Comparison of ENCODE assay signal across 8 cellular contexts in the genomic region with DNA sequence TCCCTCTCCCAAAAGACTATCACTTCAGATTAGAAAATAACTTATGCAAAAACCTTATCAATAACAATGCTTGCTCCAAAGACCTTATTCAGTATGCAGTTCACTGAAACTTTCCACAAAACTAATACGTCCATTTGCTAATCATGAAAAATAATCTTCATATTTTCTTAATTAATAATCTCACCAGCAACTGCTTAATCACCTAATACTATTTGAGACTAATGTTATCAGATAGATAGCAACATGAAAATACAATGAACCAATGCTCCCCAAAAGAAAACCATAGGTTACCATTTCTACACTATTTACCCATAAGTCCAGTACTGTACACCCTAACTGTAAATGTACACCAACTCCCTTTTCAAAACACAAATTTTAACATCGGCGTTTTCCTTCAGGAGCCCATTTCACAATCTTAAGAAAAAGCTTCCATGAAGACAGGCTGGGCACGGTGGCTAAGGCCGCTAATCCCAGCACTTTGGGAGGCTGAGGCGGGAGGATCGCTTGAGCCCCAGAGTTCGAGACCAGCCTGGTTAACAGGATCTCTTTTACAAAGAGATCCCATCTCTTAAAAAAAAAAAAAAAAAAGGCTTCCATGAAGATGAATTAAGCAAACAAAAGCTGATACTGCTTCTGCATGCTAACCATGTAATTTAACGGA. TPM values are rescaled to one million over a fixed set of nuclear protein-coding genes. Genes with fewer than 3 reads are reported as not detected.
DNase-seq lines count a peak whose midpoint lies in the region; ATAC-seq and TF ChIP-seq lines count a peak whose summit lies in the region.

No MANE protein-coding gene starts in this region.

- H3K4me1 ChIP-seq in heart left ventricle (peaks cover 0 to 73% (median 55%) of the 10 kb centered on the region in 12 donors), ascending aorta (peaks cover 0 to 41% of the 10 kb centered on the region in 2 donors), right lobe of liver (peaks cover 0 to 34% (median 4%) of the 10 kb centered on the region in 4 donors), urinary bladder (ENCODE audit: insufficient read depth) (no peaks in the 10 kb centered on the region)

- ATAC-seq in heart left ventricle (no peak), right lobe of liver (no peak), GM21786 (IDR thresholded peaks at IDR 0.05; ENCODE audit: unreplicated experiment) (no peak), HG03108 (IDR thresholded peaks at IDR 0.05; ENCODE audit: unreplicated experiment) (no peak)

- TF ChIP-seq POLR2A in heart left ventricle (IDR thresholded peaks at IDR 0.05) (no peak), right lobe of liver (IDR thresholded peaks at IDR 0.05) (no peak)

- TF ChIP-seq CTCF in heart left ventricle (IDR thresholded peaks at IDR 0.05) = no peak
- no peak for TF ChIP-seq CTCF in ascending aorta (IDR thresholded peaks at IDR 0.05)
- no peak for TF ChIP-seq CTCF in right lobe of liver (IDR thresholded peaks at IDR 0.05)

- H3K27ac ChIP-seq in heart left ventricle (peak overlapping the region; percentile 90 to 98 (median 96)), ascending aorta (peak overlapping the region in 1 of 2 donors; percentile 82), right lobe of liver (peak overlapping the region in 2 of 3 donors; percentile 81 to 89), urinary bladder (ENCODE audit: low read depth) (no peak overlapping the region)

- WGBS in heart left ventricle, 4 donors = 16 to 29% (median 21%) methylated on average over 9 of the region's 9 CpGs
- WGBS in right lobe of liver (ENCODE audit: insufficient coverage, low coverage, low lambda C conversion rate, missing lambda C conversion rate) = 16% methylated on average over 9 of the region's 9 CpGs
- 7% methylated on average over 9 of the region's 9 CpGs for WGBS in urinary bladder

- no peaks in the 10 kb centered on the region for H3K9me3 ChIP-seq in heart left ventricle
- no peaks in the 10 kb centered on the region for H3K9me3 ChIP-seq in ascending aorta
- no peaks in the 10 kb centered on the region for H3K9me3 ChIP-seq in right lobe of liver

- intact Hi-C loops in heart left ventricle (cut with DNase I) = loop anchor here in 3 of 10 donors (5.0 to 10.0 kb wide), 4 partner anchors 42 to 94 kb away; no protein-coding TSS in a partner anchor
- intact Hi-C loops in cardiac septum (cut with DNase I) = no loop called here
- intact Hi-C loops in ascending aorta (cut with DNase I) = no loop called here
- intact Hi-C loops in right lobe of liver (cut with DNase I) = loop anchor here in 1 of 2 donors (10.0 kb wide), 1 partner anchor 104 kb away; no protein-coding TSS in a partner anchor

- peaks cover 0 to 6% (median 0%) of the 10 kb centered on the region in 9 donors for H3K36me3 ChIP-seq in heart left ventricle
- peaks cover 0 to 7% of the 10 kb centered on the region in 2 donors for H3K36me3 ChIP-seq in ascending aorta
- no peaks in the 10 kb centered on the region for H3K36me3 ChIP-seq in right lobe of liver
- no peaks in the 10 kb centered on the region for H3K36me3 ChIP-seq in urinary bladder (ENCODE audit: insufficient read depth)

- DNase-seq in heart left ventricle (peak in 1 of 5 donors; percentile 21), cardiac septum (ENCODE audit: low spot score) (no peak), ascending aorta (ENCODE audit: low spot score in 2 of 2) (no peak), right lobe of liver (peak in 1 of 3 donors; percentile 7), HT-29 (ENCODE audit: low spot score) (no peak)

- H3K27me3 ChIP-seq in heart left ventricle = no peaks in the 10 kb centered on the region
- H3K27me3 ChIP-seq in ascending aorta = no peaks in the 10 kb centered on the region
- no peaks in the 10 kb centered on the region for H3K27me3 ChIP-seq in right lobe of liver

- H3K4me3 ChIP-seq in heart left ventricle = peak overlapping the region; percentile 87 to 100 (median 96)
- H3K4me3 ChIP-seq in ascending aorta = peak overlapping the region; percentile 83 to 95
- peak overlapping the region; percentile 72 to 85 (median 80) for H3K4me3 ChIP-seq in right lobe of liver
- peak overlapping the region; percentile 97 for H3K4me3 ChIP-seq in urinary bladder (ENCODE audit: low read depth, low read length)

RNA-seq across cellular contexts. Expression of gene GNB1, which starts 1.7 kb away (rescaled TPM):
- total RNA-seq in heart left ventricle = 100 to 1,000 TPM in 7 of 9 donors, 10 to 100 TPM in 2; 83.8 to 275 (median 172) TPM
- polyA plus RNA-seq in heart left ventricle = 100 to 1,000 TPM in 1 of 2 donors, 10 to 100 TPM in 1; 52.9 to 181 TPM
- total RNA-seq in cardiac septum = 183 TPM
- total RNA-seq in ascending aorta = 170 TPM
- 100 to 1,000 TPM in 4 of 6 experiments, 10 to 100 TPM in 2; 85.9 to 147 (median 104) TPM for total RNA-seq in right lobe of liver
- total RNA-seq in urinary bladder = 123 TPM
- polyA plus RNA-seq in urinary bladder = 200 TPM
- total RNA-seq in HT-29 (2014; rRNA removed; shearing (Covaris generic)) = 58.1 and 60.5 TPM in 2 replicates

RNA-seq across cellular contexts. Expression of gene CALML6, which starts 25.8 kb away (rescaled TPM):
- total RNA-seq in heart left ventricle (under 1 TPM in 3 of 9 donors, not detected in 6; 0.17 to 0.58 (median 0.29) TPM), cardiac septum (0.16 TPM), ascending aorta (not detected), right lobe of liver (1 to 10 TPM in 1 of 6 experiments, under 1 TPM in 3, not detected in 2; 0.44 to 1.4 (median 0.58) TPM), urinary bladder (0.37 TPM)
- polyA plus RNA-seq in heart left ventricle (not detected), urinary bladder (0.22 TPM)
- 0.91 TPM in 1 of 2 replicates, not detected in the other for total RNA-seq in HT-29 (2014; rRNA removed; shearing (Covaris generic))

RNA-seq across cellular contexts. Expression of gene TMEM52, which starts 29.9 kb away (rescaled TPM):
- total RNA-seq in heart left ventricle (1 to 10 TPM in 6 of 9 donors, under 1 TPM in 3; 0.35 to 2.4 (median 1.1) TPM), cardiac septum (0.70 TPM), ascending aorta (not detected), right lobe of liver (10 to 100 TPM in 1 of 6 experiments, 1 to 10 TPM in 5; 2.3 to 13.2 (median 6.0) TPM), urinary bladder (not detected)
- polyA plus RNA-seq in heart left ventricle (1 to 10 TPM; 1.6 to 7.9 TPM), urinary bladder (1.0 TPM)
- 10.8 and 12.0 TPM in 2 replicates for total RNA-seq in HT-29 (2014; rRNA removed; shearing (Covaris generic))
